In the genomic region with DNA sequence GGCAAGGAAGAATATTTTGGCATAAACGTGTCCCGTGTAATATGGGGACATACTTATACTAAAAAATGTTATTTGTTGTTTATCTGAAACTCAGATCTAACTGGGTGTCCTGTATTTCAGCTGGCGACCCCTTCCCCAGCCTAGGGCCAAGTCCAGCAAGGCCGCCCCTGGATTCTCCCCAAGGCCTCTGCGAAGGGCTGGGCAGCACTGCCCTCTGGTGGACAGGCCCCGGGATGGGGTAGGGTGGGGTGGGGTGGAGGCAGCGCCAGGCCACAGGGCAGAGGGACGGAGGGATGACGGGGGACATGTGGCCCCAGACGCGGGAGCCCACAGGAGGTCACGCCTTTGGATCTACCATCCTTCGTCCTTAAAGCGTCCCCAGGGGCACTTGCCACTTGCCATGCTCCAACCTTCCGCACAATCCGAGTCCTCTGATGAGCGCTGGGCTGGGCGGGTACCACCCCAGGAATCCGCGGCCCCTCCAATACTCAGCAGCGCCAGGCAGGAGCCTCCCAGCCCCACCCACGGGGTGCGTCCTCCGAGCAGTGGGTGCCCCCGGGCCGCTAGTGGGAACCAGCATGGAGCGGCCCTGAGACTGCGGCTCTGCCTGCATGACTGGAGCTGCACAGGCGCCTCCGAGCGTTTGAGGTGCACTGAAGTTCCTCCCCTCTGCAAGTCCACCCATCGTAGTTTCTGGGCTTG, we compare ENCODE assay signal across 1 cellular context.
TF ChIP-seq lines count a peak whose summit lies in the region.

No MANE protein-coding gene starts in this region.

TF ChIP-seq in K562, 482 proteins besides CTCF, POLR2A, EP300 and RAD21 (continued from another document and continues in another):
- TF ChIP-seq, protein P1, sequence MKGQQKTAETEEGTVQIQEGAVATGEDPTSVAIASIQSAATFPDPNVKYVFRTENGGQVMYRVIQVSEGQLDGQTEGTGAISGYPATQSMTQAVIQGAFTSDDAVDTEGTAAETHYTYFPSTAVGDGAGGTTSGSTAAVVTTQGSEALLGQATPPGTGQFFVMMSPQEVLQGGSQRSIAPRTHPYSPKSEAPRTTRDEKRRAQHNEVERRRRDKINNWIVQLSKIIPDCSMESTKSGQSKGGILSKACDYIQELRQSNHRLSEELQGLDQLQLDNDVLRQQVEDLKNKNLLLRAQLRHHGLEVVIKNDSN (CRISPR knock-in tag; IDR thresholded peaks at IDR 0.05), result no peak
- TF ChIP-seq, protein P2, sequence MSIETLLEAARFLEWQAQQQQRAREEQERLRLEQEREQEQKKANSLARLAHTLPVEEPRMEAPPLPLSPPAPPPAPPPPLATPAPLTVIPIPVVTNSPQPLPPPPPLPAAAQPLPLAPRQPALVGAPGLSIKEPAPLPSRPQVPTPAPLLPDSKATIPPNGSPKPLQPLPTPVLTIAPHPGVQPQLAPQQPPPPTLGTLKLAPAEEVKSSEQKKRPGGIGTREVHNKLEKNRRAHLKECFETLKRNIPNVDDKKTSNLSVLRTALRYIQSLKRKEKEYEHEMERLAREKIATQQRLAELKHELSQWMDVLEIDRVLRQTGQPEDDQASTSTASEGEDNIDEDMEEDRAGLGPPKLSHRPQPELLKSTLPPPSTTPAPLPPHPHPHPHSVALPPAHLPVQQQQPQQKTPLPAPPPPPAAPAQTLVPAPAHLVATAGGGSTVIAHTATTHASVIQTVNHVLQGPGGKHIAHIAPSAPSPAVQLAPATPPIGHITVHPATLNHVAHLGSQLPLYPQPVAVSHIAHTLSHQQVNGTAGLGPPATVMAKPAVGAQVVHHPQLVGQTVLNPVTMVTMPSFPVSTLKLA (conservative IDR thresholded peaks at IDR 0.05), result peak in 1 of 2 experiments; percentile 24; a peak in 1 of 4 replicates
- TF ChIP-seq GABPA (tag; conservative IDR thresholded peaks at IDR 0.05; ENCODE audit: low read depth) (no peak), ZNF830 (CRISPR knock-in tag; IDR thresholded peaks at IDR 0.05) (no peak), POLR3A (IDR thresholded peaks at IDR 0.05; ENCODE audit: borderline replicate concordance, extremely low read depth, insufficient read depth, insufficient read length) (no peak), ZNF584 (CRISPR knock-in tag; IDR thresholded peaks at IDR 0.05; ENCODE audit: low read depth) (no peak), PURB (CRISPR knock-in tag; IDR thresholded peaks at IDR 0.05; ENCODE audit: low read depth) (no peak), ZNF263 (CRISPR knock-in tag; IDR thresholded peaks at IDR 0.05; ENCODE audit: borderline replicate concordance) (peak; percentile 72; the same call in 1 of the 2 replicates), STAG1 (CRISPR knock-in tag; IDR thresholded peaks at IDR 0.05; ENCODE audit: borderline replicate concordance) (peak; percentile 44; the same call in 1 of the 2 replicates), HOXB6 (CRISPR knock-in tag; IDR thresholded peaks at IDR 0.05; ENCODE audit: borderline replicate concordance) (no peak), PCBP1 (IDR thresholded peaks at IDR 0.05; ENCODE audit: low read depth, low read length, poor library complexity, severe bottlenecking) (peak; percentile 64), CBX8 (IDR thresholded peaks at IDR 0.05; ENCODE audit: borderline replicate concordance, extremely low read depth, low read depth, low read length, poor library complexity, severe bottlenecking) (no peak)
- TF ChIP-seq, protein P3, sequence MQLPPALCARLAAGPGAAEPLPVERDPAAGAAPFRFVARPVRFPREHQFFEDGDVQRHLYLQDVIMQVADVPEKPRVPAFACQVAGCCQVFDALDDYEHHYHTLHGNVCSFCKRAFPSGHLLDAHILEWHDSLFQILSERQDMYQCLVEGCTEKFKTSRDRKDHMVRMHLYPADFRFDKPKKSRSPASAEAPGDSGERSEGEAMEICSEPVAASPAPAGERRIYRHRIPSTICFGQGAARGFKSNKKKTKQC (CRISPR knock-in tag; IDR thresholded peaks at IDR 0.05), result 0 out of 2 replicates have a peak, but pooled peaks have one; percentile 43
- TF ChIP-seq, protein P4, sequence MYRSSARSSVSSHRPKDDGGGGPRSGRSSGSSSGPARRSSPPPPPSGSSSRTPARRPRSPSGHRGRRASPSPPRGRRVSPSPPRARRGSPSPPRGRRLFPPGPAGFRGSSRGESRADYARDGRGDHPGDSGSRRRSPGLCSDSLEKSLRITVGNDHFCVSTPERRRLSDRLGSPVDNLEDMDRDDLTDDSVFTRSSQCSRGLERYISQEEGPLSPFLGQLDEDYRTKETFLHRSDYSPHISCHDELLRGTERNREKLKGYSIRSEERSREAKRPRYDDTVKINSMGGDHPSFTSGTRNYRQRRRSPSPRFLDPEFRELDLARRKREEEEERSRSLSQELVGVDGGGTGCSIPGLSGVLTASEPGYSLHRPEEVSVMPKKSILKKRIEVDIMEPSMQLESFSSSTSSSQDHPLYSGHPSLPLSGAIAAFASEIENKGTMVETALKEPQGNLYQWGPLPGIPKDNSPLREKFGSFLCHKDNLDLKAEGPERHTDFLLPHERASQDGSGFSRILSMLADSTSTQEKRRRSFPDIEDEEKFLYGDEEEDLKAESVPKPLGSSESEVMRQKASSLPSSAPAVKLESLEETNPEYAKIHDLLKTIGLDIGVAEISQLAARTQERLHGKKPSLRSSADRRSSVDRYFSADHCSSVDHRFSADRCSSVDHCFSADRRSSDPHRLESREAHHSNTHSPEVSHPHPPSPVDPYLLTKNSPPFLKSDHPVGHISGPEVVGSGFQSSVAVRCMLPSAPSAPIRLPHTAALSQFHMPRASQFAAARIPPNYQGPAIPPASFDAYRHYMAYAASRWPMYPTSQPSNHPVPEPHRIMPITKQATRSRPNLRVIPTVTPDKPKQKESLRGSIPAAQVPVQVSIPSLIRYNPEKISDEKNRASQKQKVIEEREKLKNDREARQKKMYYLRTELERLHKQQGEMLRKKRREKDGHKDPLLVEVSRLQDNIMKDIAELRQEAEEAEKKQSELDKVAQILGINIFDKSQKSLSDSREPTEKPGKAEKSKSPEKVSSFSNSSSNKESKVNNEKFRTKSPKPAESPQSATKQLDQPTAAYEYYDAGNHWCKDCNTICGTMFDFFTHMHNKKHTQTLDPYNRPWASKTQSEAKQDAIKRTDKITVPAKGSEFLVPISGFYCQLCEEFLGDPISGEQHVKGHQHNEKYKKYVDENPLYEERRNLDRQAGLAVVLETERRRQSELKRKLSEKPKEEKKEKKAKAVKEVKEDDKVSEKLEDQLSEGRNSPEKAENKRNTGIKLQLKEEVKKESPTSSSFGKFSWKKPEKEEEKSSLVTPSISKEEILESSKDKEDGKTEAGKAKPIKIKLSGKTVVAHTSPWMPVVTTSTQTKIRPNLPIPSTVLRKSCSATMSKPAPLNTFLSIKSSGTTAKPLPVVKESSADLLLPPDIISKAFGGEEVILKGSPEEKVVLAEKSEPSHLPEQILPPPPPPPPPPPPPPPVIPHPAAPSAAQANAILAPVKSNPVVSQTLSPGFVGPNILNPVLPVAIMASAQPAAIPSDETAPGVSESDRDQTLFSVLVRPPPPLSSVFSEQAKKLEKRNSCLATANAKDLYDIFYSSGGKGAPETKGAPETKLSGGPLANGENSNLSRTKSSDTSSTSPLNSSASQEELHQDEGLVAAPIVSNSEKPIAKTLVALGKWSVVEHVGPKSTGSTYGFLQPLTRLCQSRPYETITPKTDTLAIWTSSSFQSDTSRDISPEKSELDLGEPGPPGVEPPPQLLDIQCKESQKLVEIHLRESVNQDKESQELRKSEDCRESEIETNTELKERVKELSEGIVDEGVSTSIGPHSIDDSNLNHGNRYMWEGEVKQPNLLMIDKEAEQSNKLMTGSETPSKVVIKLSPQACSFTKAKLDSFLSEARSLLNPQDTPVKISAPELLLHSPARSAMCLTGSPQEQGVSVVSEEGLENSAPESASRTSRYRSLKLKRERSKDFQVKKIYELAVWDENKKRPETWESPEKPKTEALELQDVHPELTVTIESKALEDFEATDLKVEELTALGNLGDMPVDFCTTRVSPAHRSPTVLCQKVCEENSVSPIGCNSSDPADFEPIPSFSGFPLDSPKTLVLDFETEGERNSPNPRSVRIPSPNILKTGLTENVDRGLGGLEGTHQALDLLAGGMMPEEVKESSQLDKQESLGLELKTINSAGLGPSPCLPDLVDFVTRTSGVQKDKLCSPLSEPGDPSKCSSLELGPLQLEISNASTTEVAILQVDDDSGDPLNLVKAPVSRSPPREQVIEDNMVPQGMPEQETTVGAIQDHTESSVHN (IDR thresholded peaks at IDR 0.05; ENCODE audit: borderline replicate concordance in 1 of 2, low read depth in 1 of 2), result no peak
- TF ChIP-seq, protein P5, sequence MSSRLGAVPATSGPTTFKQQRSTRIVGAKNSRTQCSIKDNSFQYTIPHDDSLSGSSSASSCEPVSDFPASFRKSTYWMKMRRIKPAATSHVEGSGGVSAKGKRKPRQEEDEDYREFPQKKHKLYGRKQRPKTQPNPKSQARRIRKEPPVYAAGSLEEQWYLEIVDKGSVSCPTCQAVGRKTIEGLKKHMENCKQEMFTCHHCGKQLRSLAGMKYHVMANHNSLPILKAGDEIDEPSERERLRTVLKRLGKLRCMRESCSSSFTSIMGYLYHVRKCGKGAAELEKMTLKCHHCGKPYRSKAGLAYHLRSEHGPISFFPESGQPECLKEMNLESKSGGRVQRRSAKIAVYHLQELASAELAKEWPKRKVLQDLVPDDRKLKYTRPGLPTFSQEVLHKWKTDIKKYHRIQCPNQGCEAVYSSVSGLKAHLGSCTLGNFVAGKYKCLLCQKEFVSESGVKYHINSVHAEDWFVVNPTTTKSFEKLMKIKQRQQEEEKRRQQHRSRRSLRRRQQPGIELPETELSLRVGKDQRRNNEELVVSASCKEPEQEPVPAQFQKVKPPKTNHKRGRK (tag; IDR thresholded peaks at IDR 0.05), result no peak
- TF ChIP-seq, protein P6, sequence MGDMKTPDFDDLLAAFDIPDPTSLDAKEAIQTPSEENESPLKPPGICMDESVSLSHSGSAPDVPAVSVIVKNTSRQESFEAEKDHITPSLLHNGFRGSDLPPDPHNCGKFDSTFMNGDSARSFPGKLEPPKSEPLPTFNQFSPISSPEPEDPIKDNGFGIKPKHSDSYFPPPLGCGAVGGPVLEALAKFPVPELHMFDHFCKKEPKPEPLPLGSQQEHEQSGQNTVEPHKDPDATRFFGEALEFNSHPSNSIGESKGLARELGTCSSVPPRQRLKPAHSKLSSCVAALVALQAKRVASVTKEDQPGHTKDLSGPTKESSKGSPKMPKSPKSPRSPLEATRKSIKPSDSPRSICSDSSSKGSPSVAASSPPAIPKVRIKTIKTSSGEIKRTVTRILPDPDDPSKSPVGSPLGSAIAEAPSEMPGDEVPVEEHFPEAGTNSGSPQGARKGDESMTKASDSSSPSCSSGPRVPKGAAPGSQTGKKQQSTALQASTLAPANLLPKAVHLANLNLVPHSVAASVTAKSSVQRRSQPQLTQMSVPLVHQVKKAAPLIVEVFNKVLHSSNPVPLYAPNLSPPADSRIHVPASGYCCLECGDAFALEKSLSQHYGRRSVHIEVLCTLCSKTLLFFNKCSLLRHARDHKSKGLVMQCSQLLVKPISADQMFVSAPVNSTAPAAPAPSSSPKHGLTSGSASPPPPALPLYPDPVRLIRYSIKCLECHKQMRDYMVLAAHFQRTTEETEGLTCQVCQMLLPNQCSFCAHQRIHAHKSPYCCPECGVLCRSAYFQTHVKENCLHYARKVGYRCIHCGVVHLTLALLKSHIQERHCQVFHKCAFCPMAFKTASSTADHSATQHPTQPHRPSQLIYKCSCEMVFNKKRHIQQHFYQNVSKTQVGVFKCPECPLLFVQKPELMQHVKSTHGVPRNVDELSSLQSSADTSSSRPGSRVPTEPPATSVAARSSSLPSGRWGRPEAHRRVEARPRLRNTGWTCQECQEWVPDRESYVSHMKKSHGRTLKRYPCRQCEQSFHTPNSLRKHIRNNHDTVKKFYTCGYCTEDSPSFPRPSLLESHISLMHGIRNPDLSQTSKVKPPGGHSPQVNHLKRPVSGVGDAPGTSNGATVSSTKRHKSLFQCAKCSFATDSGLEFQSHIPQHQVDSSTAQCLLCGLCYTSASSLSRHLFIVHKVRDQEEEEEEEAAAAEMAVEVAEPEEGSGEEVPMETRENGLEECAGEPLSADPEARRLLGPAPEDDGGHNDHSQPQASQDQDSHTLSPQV (IDR thresholded peaks at IDR 0.05), result 0 out of 2 replicates have a peak, but pooled peaks have one; percentile 41
